ENCODE assay signal across 8 cellular contexts in the genomic region with DNA sequence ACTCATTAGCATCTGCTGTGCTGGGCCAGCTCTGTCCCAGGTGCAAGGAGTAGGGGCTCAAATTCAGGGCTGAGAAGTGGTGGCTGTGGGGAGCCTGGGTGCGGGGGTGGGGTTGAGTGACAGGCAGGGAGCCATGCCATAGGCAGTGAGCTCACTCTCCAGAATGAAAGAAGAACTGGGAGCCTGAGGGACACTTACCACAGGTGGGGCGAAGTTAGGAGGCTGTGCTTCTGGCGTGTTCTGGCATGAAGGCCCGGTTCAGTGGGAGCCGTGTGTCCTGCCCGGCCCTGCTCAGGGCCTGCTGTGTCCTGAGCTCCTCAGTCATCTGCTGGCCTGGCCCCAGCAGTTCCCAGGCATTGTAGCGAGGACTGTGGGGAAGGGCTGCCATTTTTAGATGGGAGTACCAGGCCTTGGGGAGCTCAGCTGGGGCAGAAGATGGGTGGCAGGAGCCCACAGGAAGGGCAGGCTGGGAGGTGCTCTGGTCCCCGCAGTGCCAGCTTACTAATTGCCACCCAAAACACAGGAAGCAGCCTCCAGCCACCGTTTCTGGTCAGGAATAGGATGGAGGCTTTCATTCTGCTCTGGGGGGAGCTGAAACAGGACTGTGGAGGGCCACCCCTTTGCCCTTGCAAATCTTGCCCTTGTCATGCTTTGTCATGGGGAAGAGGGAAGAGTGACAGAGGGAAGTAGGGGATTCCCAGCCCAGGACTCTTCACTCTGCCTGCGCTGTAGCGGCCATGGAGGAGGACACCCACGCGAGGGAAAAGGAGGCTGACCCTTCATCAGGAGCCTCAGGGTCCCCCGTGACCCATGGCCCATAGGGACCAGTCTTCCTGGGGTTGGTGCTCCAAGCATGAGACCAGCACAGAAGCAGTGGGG.
A peak's percentile ranks its signal among the peaks of the same experiment; 100 is the strongest.
DNase-seq lines count a peak whose midpoint lies in the region; TF ChIP-seq lines count a peak whose summit lies in the region.

No MANE protein-coding gene starts in this region.

- DNase-seq in activated naive CD4-positive, alpha-beta T cell treated with Interleukin-2 at 50 U/mL for 16 hours, result peak; percentile 37
- DNase-seq in activated naive CD4-positive, alpha-beta T cell (lab: John Stamatoyannopoulos, UW), result no peak
- DNase-seq in adrenal gland (peak in 1 of 7 donors; percentile 15), NCI-H345 treated with DMSO at 0.1 percent for 48 hours (lab: John Stamatoyannopoulos, UW; ENCODE audit: unreplicated experiment) (no peak), HUDEP-2 (lab: John Stamatoyannopoulos, UW; ENCODE audit: unreplicated experiment in 76 of 76) (no peak), D341Med (ENCODE audit: low spot score) (no peak)

- no peaks in the 10 kb centered on the region for H3K27me3 ChIP-seq in adrenal gland
- H3K27me3 ChIP-seq in mononuclear cell (ENCODE audit: insufficient read depth, low read length), result no peaks in the 10 kb centered on the region

- H3K9me3 ChIP-seq in adrenal gland (replicated peaks in 1 of 3) (no peaks in the 10 kb centered on the region), mononuclear cell (ENCODE audit: low read depth, low read length) (no peaks in the 10 kb centered on the region)

- 71 to 76% (median 73%) methylated on average over 9 to 14 of the region's 14 CpGs for WGBS in adrenal gland, 4 donors

- H3K27ac Mint-ChIP-seq in IgD-negative memory B cell, result peak overlapping the region; percentile 88 to 92 (median 90)

- H3K27ac ChIP-seq in adrenal gland, result peak overlapping the region; percentile 56 to 95 (median 73)

- H3K4me1 Mint-ChIP-seq in IgD-negative memory B cell, result peaks cover 24 to 64% (median 51%) of the 10 kb centered on the region in 3 donors

- intact Hi-C loops in adrenal gland (cut with DNase I), result no loop called here

- H3K36me3 Mint-ChIP-seq in IgD-negative memory B cell, result peaks cover 3% of the 10 kb centered on the region

- H3K4me3 ChIP-seq in adrenal gland (no peak overlapping the region), mononuclear cell (ENCODE audit: low read length) (peak overlapping the region; percentile 8)

- peak overlapping the region; percentile 69 to 93 (median 86) for H3K4me3 Mint-ChIP-seq in IgD-negative memory B cell

- H3K36me3 ChIP-seq in adrenal gland (replicated peaks in 1 of 2), result peaks cover 0 to 40% of the 10 kb centered on the region in 2 donors

- H3K9me3 Mint-ChIP-seq in IgD-negative memory B cell, result no peaks in the 10 kb centered on the region

- H3K27me3 Mint-ChIP-seq in IgD-negative memory B cell, result no peaks in the 10 kb centered on the region

- H3K4me1 ChIP-seq in adrenal gland (replicated peaks in 1 of 2) (peaks cover 10 to 31% of the 10 kb centered on the region in 2 donors), mononuclear cell (ENCODE audit: insufficient read depth, low read length) (peaks cover 78% of the 10 kb centered on the region)

- no peak for TF ChIP-seq CTCF in adrenal gland (IDR thresholded peaks at IDR 0.05)

- TF ChIP-seq POLR2A in adrenal gland (IDR thresholded peaks at IDR 0.05), result no peak
